17 cellular contexts compared by ENCODE assay signal in genomic region chr17:61161615-61162134, GRCh38.
"Had no signal": no experiment of that assay in that cellular context is flagged by ENCODE, and none has a peak within 500 bp of the region (broad histone marks: within the 10 kb centered on the region; RNA-seq: fewer than 3 reads in every experiment).

No MANE protein-coding gene starts in this region.

- H3K4me3 Mint-ChIP-seq: activated B cell treated with CpG ODN at 0.5 μM for 24 hours; activated CD4-positive, alpha-beta T cell treated with anti-CD3 and anti-CD28 coated beads, Interleukin-2, amount 10 ng/mL, durations not matched to agents 24 days and 14 days; activated naive CD4-positive, alpha-beta T cell treated with anti-CD3 and anti-CD28 coated beads, Interleukin-2, amount 50 U/mL, for 24 hours had no signal

- H3K27me3 Mint-ChIP-seq: activated B cell treated with CpG ODN at 0.5 μM for 24 hours; activated naive CD4-positive, alpha-beta T cell treated with anti-CD3 and anti-CD28 coated beads, Interleukin-2, amount 50 U/mL, for 24 hours had no signal

- H3K9ac ChIP-seq: parathyroid adenoma had no signal

- H3K9me3 ChIP-seq: upper lobe of left lung had no signal

- H3K36me3 ChIP-seq: upper lobe of left lung had no signal

- H3K4me1 ChIP-seq: parathyroid adenoma had no signal

- DNase-seq: activated B cell treated with CpG ODN at 0.5 μM for 24 hours; activated CD4-positive, alpha-beta T cell treated with anti-CD3 and anti-CD28 coated beads, Interleukin-2, amount 10 ng/mL, durations not matched to agents 24 days and 14 days; activated T-cell treated with anti-CD3 and anti-CD28 coated beads for 4 hours; dorsolateral prefrontal cortex; foreskin fibroblast; head of caudate nucleus; left ventricle myocardium superior; mesendoderm; T-helper 1 cell; upper lobe of left lung had no signal

- H3K27ac ChIP-seq: dorsolateral prefrontal cortex, parathyroid adenoma, skin epidermis had no signal

- H3K79me2 ChIP-seq: parathyroid adenoma had no signal

- ATAC-seq: esophagus mucosa, left ventricle myocardium superior had no signal

- H3K27me3 ChIP-seq: dorsolateral prefrontal cortex, upper lobe of left lung had no signal

- FAIRE-seq: endometrium, islet of Langerhans had no signal

- H2AFZ ChIP-seq: parathyroid adenoma had no signal

- H3K9me3 Mint-ChIP-seq: activated CD4-positive, alpha-beta T cell treated with anti-CD3 and anti-CD28 coated beads, Interleukin-2, amount 10 ng/mL, durations not matched to agents 24 days and 14 days had no signal

- H3K27ac Mint-ChIP-seq: activated B cell treated with CpG ODN at 0.5 μM for 24 hours; activated CD4-positive, alpha-beta T cell treated with anti-CD3 and anti-CD28 coated beads, Interleukin-2, amount 10 ng/mL, durations not matched to agents 24 days and 14 days; activated naive CD4-positive, alpha-beta T cell treated with anti-CD3 and anti-CD28 coated beads, Interleukin-2, amount 50 U/mL, for 24 hours; activated T-helper 2 cell treated with anti-CD3 and anti-CD28 coated beads, Interferon-gamma antibody, Interleukin-2, Interleukin-4, amounts not matched to agents 10 μg/mL and 5 μg/mL and 100 μg/mL, durations not matched to agents 14 hours and 24 hours and 36 hours had no signal

- H3K4me3 ChIP-seq: dorsolateral prefrontal cortex, skin epidermis, upper lobe of left lung had no signal
